ENCODE assay signal across 8 cellular contexts in the genomic region with DNA sequence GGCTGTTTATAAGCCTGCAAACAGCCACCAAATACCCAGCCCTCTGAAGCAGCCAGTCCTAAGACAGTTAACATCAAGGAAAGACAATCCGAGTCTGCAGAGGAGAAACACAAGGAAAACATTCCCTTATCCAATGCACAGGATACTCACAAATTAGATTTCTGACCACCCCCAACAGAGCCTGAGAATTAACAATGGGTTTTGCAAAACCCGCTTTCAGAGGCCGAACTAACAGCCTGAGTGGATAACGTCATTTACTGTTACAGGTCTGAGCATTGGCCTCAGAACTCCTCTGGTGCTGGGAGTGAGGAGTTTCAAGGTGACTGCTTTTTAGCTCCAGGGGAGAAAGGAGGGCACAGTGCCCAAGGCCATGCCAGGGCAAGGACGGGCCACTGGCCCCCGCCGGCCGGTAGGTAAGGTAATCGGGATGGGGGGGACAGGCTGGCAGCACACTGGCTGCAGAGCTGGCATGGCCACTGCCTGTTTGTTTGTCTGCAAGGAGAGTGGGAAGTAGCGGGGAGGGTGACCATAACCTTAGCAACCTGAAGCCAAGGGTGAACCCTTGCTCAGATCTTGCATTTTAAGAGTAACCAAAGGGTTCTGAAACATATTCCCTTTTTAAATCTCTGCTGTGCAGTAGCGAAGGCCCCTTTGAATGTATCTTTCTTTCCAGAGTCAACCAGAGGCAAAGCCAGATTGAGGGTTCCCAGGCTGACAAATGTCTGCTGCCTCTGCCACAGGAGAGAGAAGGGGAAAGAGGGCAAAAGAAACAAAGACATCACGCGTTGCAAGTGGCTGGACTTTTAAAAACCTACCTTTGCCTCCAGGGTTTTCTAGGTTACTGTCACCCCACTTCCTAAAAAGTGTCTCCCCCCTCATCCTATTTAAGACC. TPM values are rescaled to one million over a fixed set of nuclear protein-coding genes. Genes with fewer than 3 reads are reported as not detected.
A peak's percentile ranks its signal among the peaks of the same experiment; 100 is the strongest.
DNase-seq lines count a peak whose midpoint lies in the region; ATAC-seq and TF ChIP-seq lines count a peak whose summit lies in the region.

No MANE protein-coding gene starts in this region.

- WGBS in tibial nerve, 2 donors = 24 to 40% methylated on average over 13 of the region's 13 CpGs

- H3K9me3 ChIP-seq in AG04450 (ENCODE audit: control insufficient read depth, insufficient read depth, low read length) (no peaks in the 10 kb centered on the region; the same call in 1 of the 2 replicates), tibial nerve (no peaks in the 10 kb centered on the region)

- H3K4me3 ChIP-seq in AG04450 (ENCODE audit: low read depth, low read length) = peak overlapping the region; percentile 17
- peak overlapping the region; percentile 5 to 35 (median 26) for H3K4me3 ChIP-seq in tibial nerve

- peaks cover 10 to 100% (median 91%) of the 10 kb centered on the region in 4 donors for H3K4me1 ChIP-seq in tibial nerve

- DNase-seq in AG04450 (ENCODE audit: low read depth, low spot score) (no peak), M059J (ENCODE audit: low read depth) (peak; percentile 90), astrocyte of the hippocampus (ENCODE audit: low read depth, low spot score) (peak; percentile 69), tibial nerve (ENCODE audit: low spot score in 2 of 2) (no peak), NOMO-1 (lab: John Stamatoyannopoulos, UW; ENCODE audit: unreplicated experiment in 2 of 2) (no peak)

- TF ChIP-seq EP300 in tibial nerve (IDR thresholded peaks at IDR 0.05) = peak in 1 of 2 donors; percentile 45

- ATAC-seq in HG02870 (IDR thresholded peaks at IDR 0.05; ENCODE audit: unreplicated experiment) = no peak
- ATAC-seq in GM19351 (IDR thresholded peaks at IDR 0.05; ENCODE audit: unreplicated experiment) = no peak

- TF ChIP-seq CTCF in AG04450 (IDR thresholded peaks at IDR 0.05; ENCODE audit: low read depth, low read length) (no peak), tibial nerve (IDR thresholded peaks at IDR 0.05) (no peak)

- H3K27ac ChIP-seq in AG04450 (ENCODE audit: low read depth, low read length) (peak overlapping the region; percentile 34), layer of hippocampus (ENCODE audit: low read depth, low read length) (peak overlapping the region; percentile 100), tibial nerve (peak overlapping the region; percentile 92 to 100 (median 98))

- no peaks in the 10 kb centered on the region for H3K27me3 ChIP-seq in AG04450 (ENCODE audit: control insufficient read depth, insufficient read depth, low read length)
- no peaks in the 10 kb centered on the region for H3K27me3 ChIP-seq in layer of hippocampus (ENCODE audit: control insufficient read depth, insufficient read depth, low read length)
- no peaks in the 10 kb centered on the region for H3K27me3 ChIP-seq in tibial nerve

- TF ChIP-seq POLR2A in tibial nerve (IDR thresholded peaks at IDR 0.05) = no peak

- POLR2A ChIA-PET in AG04450 (lab: Yijun Ruan, JAX) = no interaction called here

- H3K36me3 ChIP-seq in tibial nerve = no peaks in the 10 kb centered on the region

- CTCF ChIA-PET in AG04450 (lab: Charles Lee) = interaction anchor here (2.4 to 10.7 kb wide), 3 partner anchors 31 to 80 kb away, joined by 11 to 68 read pairs (median 23); no protein-coding TSS in a partner anchor

RNA-seq across cellular contexts. Expression of a gene that starts 3.9 kb away (rescaled TPM):
- 20.3 and 23.1 TPM in 2 replicates for polyA plus RNA-seq in AG04450 (2011; rRNA removed)
- 30.3 and 30.6 TPM in 2 replicates for polyA minus RNA-seq in AG04450 (2011; rRNA and poly(A)+ RNA removed)
- total RNA-seq in M059J (2014; rRNA removed; shearing (Covaris generic)) = 23.6 and 49.6 TPM in 2 replicates
- total RNA-seq in tibial nerve = 10 to 100 TPM; 45.3 to 69.9 (median 49.8) TPM

Comparison
In these comparisons a context has a peak if more than half of its experiments do, and no peak if none do; other contexts are left out.
1. DNase-seq: peak in M059J (single experiment) and astrocyte of the hippocampus (single experiment); none in AG04450 (single experiment), tibial nerve (0 of 2) and NOMO-1 (0 of 2).
2. H3K27ac ChIP-seq: peak in every context shown above with its lines; median percentile 100 in layer of hippocampus; 98 in tibial nerve; 34 in AG04450.